Comparison of ENCODE assay signal across 11 cellular contexts in genomic region chr20:45352729-45353128, GRCh38. TPM values are rescaled to one million over a fixed set of nuclear protein-coding genes. Genes with fewer than 3 reads are reported as not detected.
"Had no signal": no experiment of that assay in that cellular context is flagged by ENCODE, and none has a peak within 500 bp of the region (broad histone marks: within the 10 kb centered on the region; RNA-seq: fewer than 3 reads in every experiment).

No MANE protein-coding gene starts in this region.

- ATAC-seq: HCT116, K562 had no signal

- H3K9ac ChIP-seq: GM23248 had no signal

- H3K4me3 ChIP-seq: GM23248, HAP-1, K562 had no signal

- H3K27ac ChIP-seq: GM23248, HL-60 had no signal

- H3K9me3 ChIP-seq: HAP-1 had no signal

- H3K36me3 ChIP-seq: HAP-1 had no signal

- H2AFZ ChIP-seq: GM23248 had no signal

- DNase-seq: GM23248, GOT3, H7, IMR-90, KG1 had no signal

- FAIRE-seq: K562 had no signal

RNA-seq across cellular contexts. Expression of gene TP53TG5, which starts 25.4 kb away (rescaled TPM):
- total RNA-seq: GM23248, H4, H7, HT1080, IMR-90 had no signal
- polyA plus RNA-seq: IMR-90 had no signal

RNA-seq across cellular contexts. Expression of gene MATN4, which starts 44.6 kb away (rescaled TPM):
- total RNA-seq: GM23248, H4, HT1080, IMR-90 had no signal
- polyA plus RNA-seq: GM23248, K562 had no signal

RNA-seq across cellular contexts. Expression of gene RBPJL, which starts 46.1 kb away (rescaled TPM):
- total RNA-seq: GM23248, H4, H7, HT1080, IMR-90, K562 had no signal
- polyA plus RNA-seq: GM23248, IMR-90, K562 had no signal
